Comparison of ENCODE assay signal across 2 cellular contexts in the genomic region with DNA sequence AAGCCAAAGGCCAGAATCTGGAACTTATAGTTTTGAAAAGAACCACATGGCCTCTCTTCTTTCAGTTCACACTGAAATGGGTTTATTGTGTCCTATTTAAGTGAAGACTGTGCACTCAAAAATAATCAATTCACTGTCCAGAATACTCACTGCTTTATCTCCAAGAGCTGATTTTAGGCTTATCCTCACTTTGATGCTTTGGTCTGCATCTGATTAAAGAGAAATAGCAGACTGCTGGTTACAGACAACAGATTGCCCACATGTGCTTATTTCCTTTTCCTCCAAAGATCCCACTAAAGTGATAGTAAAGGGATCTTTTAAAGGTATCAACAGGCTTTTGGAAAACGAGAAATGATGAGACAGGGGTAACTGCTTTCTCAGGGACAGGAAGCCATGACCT.
A peak's percentile ranks its signal among the peaks of the same experiment; 100 is the strongest.
TF ChIP-seq lines count a peak whose summit lies in the region.

No MANE protein-coding gene starts in this region.

TF ChIP-seq in SK-N-SH, 30 proteins besides CTCF, POLR2A, EP300 and RAD21 (continued from another document):
- peak; percentile 74 for TF ChIP-seq FOXJ3 (CRISPR knock-in tag; IDR thresholded peaks at IDR 0.05)

TF ChIP-seq in K562, 482 proteins besides CTCF, POLR2A, EP300 and RAD21 (continued from another document):
- TF ChIP-seq, protein P1, sequence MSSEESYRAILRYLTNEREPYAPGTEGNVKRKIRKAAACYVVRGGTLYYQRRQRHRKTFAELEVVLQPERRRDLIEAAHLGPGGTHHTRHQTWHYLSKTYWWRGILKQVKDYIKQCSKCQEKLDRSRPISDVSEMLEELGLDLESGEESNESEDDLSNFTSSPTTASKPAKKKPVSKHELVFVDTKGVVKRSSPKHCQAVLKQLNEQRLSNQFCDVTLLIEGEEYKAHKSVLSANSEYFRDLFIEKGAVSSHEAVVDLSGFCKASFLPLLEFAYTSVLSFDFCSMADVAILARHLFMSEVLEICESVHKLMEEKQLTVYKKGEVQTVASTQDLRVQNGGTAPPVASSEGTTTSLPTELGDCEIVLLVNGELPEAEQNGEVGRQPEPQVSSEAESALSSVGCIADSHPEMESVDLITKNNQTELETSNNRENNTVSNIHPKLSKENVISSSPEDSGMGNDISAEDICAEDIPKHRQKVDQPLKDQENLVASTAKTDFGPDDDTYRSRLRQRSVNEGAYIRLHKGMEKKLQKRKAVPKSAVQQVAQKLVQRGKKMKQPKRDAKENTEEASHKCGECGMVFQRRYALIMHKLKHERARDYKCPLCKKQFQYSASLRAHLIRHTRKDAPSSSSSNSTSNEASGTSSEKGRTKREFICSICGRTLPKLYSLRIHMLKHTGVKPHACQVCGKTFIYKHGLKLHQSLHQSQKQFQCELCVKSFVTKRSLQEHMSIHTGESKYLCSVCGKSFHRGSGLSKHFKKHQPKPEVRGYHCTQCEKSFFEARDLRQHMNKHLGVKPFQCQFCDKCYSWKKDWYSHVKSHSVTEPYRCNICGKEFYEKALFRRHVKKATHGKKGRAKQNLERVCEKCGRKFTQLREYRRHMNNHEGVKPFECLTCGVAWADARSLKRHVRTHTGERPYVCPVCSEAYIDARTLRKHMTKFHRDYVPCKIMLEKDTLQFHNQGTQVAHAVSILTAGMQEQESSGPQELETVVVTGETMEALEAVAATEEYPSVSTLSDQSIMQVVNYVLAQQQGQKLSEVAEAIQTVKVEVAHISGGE (CRISPR knock-in tag; IDR thresholded peaks at IDR 0.05) = no peak
- TF ChIP-seq NFYB (IDR thresholded peaks at IDR 0.05; ENCODE audit: extremely low read depth, insufficient read length) = no peak
- TF ChIP-seq, protein P2, sequence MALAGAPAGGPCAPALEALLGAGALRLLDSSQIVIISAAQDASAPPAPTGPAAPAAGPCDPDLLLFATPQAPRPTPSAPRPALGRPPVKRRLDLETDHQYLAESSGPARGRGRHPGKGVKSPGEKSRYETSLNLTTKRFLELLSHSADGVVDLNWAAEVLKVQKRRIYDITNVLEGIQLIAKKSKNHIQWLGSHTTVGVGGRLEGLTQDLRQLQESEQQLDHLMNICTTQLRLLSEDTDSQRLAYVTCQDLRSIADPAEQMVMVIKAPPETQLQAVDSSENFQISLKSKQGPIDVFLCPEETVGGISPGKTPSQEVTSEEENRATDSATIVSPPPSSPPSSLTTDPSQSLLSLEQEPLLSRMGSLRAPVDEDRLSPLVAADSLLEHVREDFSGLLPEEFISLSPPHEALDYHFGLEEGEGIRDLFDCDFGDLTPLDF (CRISPR knock-in tag; IDR thresholded peaks at IDR 0.05) = no peak
- TF ChIP-seq NCOA6 (IDR thresholded peaks at IDR 0.05) = no peak
- no peak for TF ChIP-seq RBM39 (optimal IDR thresholded peaks at IDR 0.05; ENCODE audit: low read depth, low read length)
- TF ChIP-seq, protein P3, sequence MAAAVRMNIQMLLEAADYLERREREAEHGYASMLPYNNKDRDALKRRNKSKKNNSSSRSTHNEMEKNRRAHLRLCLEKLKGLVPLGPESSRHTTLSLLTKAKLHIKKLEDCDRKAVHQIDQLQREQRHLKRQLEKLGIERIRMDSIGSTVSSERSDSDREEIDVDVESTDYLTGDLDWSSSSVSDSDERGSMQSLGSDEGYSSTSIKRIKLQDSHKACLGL (CRISPR knock-in tag; IDR thresholded peaks at IDR 0.05; ENCODE audit: borderline replicate concordance, poor library complexity, severe bottlenecking) = no peak
- no peak for TF ChIP-seq WHSC1 (IDR thresholded peaks at IDR 0.05; ENCODE audit: low read length)
- TF ChIP-seq BRCA1 (IDR thresholded peaks at IDR 0.05) = no peak
- TF ChIP-seq BRCA1 (CRISPR knock-in tag; IDR thresholded peaks at IDR 0.05) = no peak
- TF ChIP-seq, protein P4, sequence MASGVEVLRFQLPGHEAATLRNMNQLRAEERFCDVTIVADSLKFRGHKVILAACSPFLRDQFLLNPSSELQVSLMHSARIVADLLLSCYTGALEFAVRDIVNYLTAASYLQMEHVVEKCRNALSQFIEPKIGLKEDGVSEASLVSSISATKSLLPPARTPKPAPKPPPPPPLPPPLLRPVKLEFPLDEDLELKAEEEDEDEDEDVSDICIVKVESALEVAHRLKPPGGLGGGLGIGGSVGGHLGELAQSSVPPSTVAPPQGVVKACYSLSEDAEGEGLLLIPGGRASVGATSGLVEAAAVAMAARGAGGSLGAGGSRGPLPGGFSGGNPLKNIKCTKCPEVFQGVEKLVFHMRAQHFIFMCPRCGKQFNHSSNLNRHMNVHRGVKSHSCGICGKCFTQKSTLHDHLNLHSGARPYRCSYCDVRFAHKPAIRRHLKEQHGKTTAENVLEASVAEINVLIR (CRISPR knock-in tag; IDR thresholded peaks at IDR 0.05) = no peak
